ENCODE assay signal across 8 cellular contexts in genomic region chr15:84911879-84912660, GRCh38. TPM values are rescaled to one million over a fixed set of nuclear protein-coding genes. Genes with fewer than 3 reads are reported as not detected.
DNase-seq lines count a peak whose midpoint lies in the region; ATAC-seq and TF ChIP-seq lines count a peak whose summit lies in the region.

No MANE protein-coding gene starts in this region.

- H3K4me1 ChIP-seq in lung (ENCODE audit: control insufficient read depth in 2 of 2, insufficient read depth in 2 of 2, low read length in 2 of 2): peaks cover 4 to 25% of the 10 kb centered on the region in 2 donors
- H3K4me1 ChIP-seq in upper lobe of left lung: peaks cover 5 to 17% (median 14%) of the 10 kb centered on the region in 4 donors

- H3K4me3 ChIP-seq in lung: no peak overlapping the region
- H3K4me3 ChIP-seq in upper lobe of left lung: no peak overlapping the region

- DNase-seq in dermis microvascular lymphatic vessel endothelial cell (ENCODE audit: low read depth in 2 of 2) (peak; percentile 91 to 99), lung (ENCODE audit: low spot score) (peak; percentile 73), upper lobe of left lung (peak in 1 of 2 donors; percentile 61), NCI-H146 treated with DMSO at 0.1 percent for 48 hours (lab: John Stamatoyannopoulos, UW; ENCODE audit: unreplicated experiment) (no peak), germinal center (ENCODE audit: low spot score) (no peak), T-helper 2 cell (no peak)
- no peak for DNase-seq in activated CD4-positive, alpha-beta T cell treated with anti-CD3 and anti-CD28 coated beads, Interleukin-2, amount 50 U/mL, for 48 hours

- no peaks in the 10 kb centered on the region for H3K27me3 ChIP-seq in lung (ENCODE audit: control insufficient read depth, insufficient read depth)
- H3K27me3 ChIP-seq in upper lobe of left lung: no peaks in the 10 kb centered on the region

- ATAC-seq in lung (ENCODE audit: insufficient read depth, low FRiP score): peak; percentile 80
- peak; percentile 80 to 90 for ATAC-seq in upper lobe of left lung (ENCODE audit: low FRiP score in 2 of 2)

- H3K27ac ChIP-seq in lung (ENCODE audit: low read depth in 1 of 2, low read length in 1 of 2): peak overlapping the region; percentile 49 to 82
- H3K27ac ChIP-seq in upper lobe of left lung: peak overlapping the region; percentile 44 to 68 (median 62)

- TF ChIP-seq EP300 in Ishikawa (IDR thresholded peaks at IDR 0.05; ENCODE audit: borderline replicate concordance) (peak; percentile 69; the same call in 1 of the 2 replicates), upper lobe of left lung (IDR thresholded peaks at IDR 0.05) (no peak)

- TF ChIP-seq RAD21 in Ishikawa (IDR thresholded peaks at IDR 0.05; ENCODE audit: low read depth): no peak

- H3K9me3 ChIP-seq in lung (ENCODE audit: control insufficient read depth in 2 of 2, insufficient read depth in 1 of 2, low read length in 1 of 2) (no peaks in the 10 kb centered on the region), upper lobe of left lung (no peaks in the 10 kb centered on the region)

- no peak for TF ChIP-seq POLR2A in upper lobe of left lung (IDR thresholded peaks at IDR 0.05)

- H3K36me3 ChIP-seq in lung (ENCODE audit: control insufficient read depth in 2 of 2, insufficient read depth in 2 of 2, low read length in 2 of 2): no peaks in the 10 kb centered on the region
- H3K36me3 ChIP-seq in upper lobe of left lung: no peaks in the 10 kb centered on the region

- 46 to 80% methylated on average over 6 of the region's 6 CpGs for WGBS in lung, 2 donors
- WGBS in upper lobe of left lung, 2 donors: 38 to 47% methylated on average over 6 of the region's 6 CpGs

- TF ChIP-seq CTCF in lung (IDR thresholded peaks at IDR 0.05; ENCODE audit: control extremely low read depth, extremely low read depth): no peak
- no peak for TF ChIP-seq CTCF in upper lobe of left lung (IDR thresholded peaks at IDR 0.05)

TF ChIP-seq in Ishikawa, 13 proteins besides CTCF, POLR2A, EP300 and RAD21:
- no peak for TF ChIP-seq REST (IDR thresholded peaks at IDR 0.05; ENCODE audit: low read depth)
- peak; percentile 40; the same call in 1 of the 2 replicates for TF ChIP-seq TAF1 (IDR thresholded peaks at IDR 0.05; ENCODE audit: low read depth)
- peak; percentile 55 for TF ChIP-seq MAX (IDR thresholded peaks at IDR 0.05)
- peak; percentile 73 for TF ChIP-seq NFIC (IDR thresholded peaks at IDR 0.05)
- TF ChIP-seq TCF12 (IDR thresholded peaks at IDR 0.05; ENCODE audit: low read depth): peak; percentile 49; the same call in 1 of the 2 replicates
TF ChIP-seq in Ishikawa: peak in this region for 4.

RNA-seq across cellular contexts. Expression of gene SLC28A1, which starts 27.6 kb away (rescaled TPM):
- total RNA-seq in dermis microvascular lymphatic vessel endothelial cell (under 0.01 TPM in 1 of 2 replicates, not detected in the other), lung (under 1 TPM in 1 of 2 donors, not detected in 1; 0.06 TPM), upper lobe of left lung (not detected)
- polyA plus RNA-seq in lung: not detected

Comparison
In these comparisons a context has a peak if more than half of its experiments do, and no peak if none do; other contexts are left out.
1. DNase-seq: peak in dermis microvascular lymphatic vessel endothelial cell (2 of 2) and lung (single experiment); none in NCI-H146 treated with DMSO at 0.1 percent for 48 hours (single experiment), germinal center (single experiment), T-helper 2 cell (0 of 5) and activated CD4-positive, alpha-beta T cell treated with anti-CD3 and anti-CD28 coated beads, Interleukin-2, amount 50 U/mL, for 48 hours (0 of 2).